1 cellular context compared by ENCODE assay signal in the genomic region with DNA sequence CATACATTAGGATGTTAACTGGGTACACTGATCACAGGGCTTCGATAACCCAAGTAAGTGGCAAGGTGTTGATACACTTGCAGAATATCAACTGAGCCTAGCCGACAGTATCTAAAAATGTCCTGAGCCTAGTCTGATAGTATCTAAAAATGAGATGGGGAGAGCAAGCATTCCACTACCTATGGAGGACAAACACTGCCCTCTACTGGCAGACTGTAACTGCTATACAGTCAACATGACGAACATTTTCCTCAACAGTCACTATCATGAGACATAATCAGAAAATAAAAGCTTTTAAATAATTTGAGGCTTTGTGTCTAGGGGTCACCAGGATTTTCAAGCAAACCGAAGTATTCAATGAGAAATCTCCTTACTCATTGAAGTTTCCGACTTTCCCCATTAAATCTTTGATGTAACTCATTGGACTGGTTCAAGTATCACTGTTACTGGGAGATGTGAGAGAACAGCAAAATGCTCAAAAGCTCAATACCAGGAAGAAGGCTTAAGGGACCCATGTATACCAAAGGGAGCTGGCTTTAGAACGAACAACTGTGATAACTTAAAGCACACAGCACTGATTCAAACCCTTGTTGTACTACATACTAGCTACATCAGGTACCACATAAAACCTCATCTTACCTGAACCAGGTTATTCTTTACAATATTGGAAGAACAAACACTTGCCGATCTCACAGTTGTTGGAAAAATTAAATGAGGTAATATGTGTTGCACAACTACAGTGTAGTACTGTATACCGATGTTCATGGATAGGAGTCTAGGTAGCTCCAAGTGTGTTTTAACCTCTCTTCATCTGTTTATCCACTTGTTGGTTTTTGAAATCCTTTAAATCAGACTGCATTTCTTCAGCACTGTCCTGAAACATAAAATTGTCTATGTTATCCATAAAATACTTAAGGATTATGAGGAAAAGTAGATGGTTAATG.
TF ChIP-seq lines count a peak whose summit lies in the region.

No MANE protein-coding gene starts in this region.

TF ChIP-seq in K562, 482 proteins besides CTCF, POLR2A, EP300 and RAD21 (continued from another document and continues in another):
- TF ChIP-seq HSF4 (CRISPR knock-in tag; IDR thresholded peaks at IDR 0.05; ENCODE audit: borderline replicate concordance) (no peak), BHLHE40 (IDR thresholded peaks at IDR 0.05; ENCODE audit: low read length) (no peak), ZNF431 (CRISPR knock-in tag; IDR thresholded peaks at IDR 0.05) (no peak), MEIS2 (IDR thresholded peaks at IDR 0.05; ENCODE audit: partially characterized antibody) (no peak), FOXM1 (IDR thresholded peaks at IDR 0.05; ENCODE audit: low read depth) (no peak), FOXM1 (CRISPR knock-in tag; IDR thresholded peaks at IDR 0.05; ENCODE audit: low read depth) (no peak), ZNF232 (CRISPR knock-in tag; IDR thresholded peaks at IDR 0.05) (no peak), ZNF274 (IDR thresholded peaks at IDR 0.05; ENCODE audit: borderline replicate concordance, low read depth, low read length) (no peak), SREBF1 (IDR thresholded peaks at IDR 0.05; ENCODE audit: borderline replicate concordance, low read depth, low read length) (no peak), NFE2 (IDR thresholded peaks at IDR 0.05; ENCODE audit: low read depth) (0 out of 2 replicates have a peak, but pooled peaks have one; percentile 12), SMARCE1 (IDR thresholded peaks at IDR 0.05) (no peak), ASH1L (IDR thresholded peaks at IDR 0.05; ENCODE audit: borderline replicate concordance, low read depth, partially characterized antibody) (no peak), YBX1 (IDR thresholded peaks at IDR 0.05) (no peak), TGIF2 (CRISPR knock-in tag; IDR thresholded peaks at IDR 0.05) (no peak), DACH1 (IDR thresholded peaks at IDR 0.05; ENCODE audit: partially characterized antibody) (no peak), CBFA2T3 (IDR thresholded peaks at IDR 0.05) (no peak), PPARD (CRISPR knock-in tag; IDR thresholded peaks at IDR 0.05) (no peak), NCOA4 (IDR thresholded peaks at IDR 0.05; ENCODE audit: partially characterized antibody) (no peak), ZBTB17 (CRISPR knock-in tag; IDR thresholded peaks at IDR 0.05) (no peak), ZNF695 (CRISPR knock-in tag; IDR thresholded peaks at IDR 0.05) (no peak), ZBTB8A (IDR thresholded peaks at IDR 0.05; ENCODE audit: partially characterized antibody) (no peak), SP1 (CRISPR knock-in tag; IDR thresholded peaks at IDR 0.05) (0 out of 2 replicates have a peak, but pooled peaks have one; percentile 72), ZNF23 (CRISPR knock-in tag; IDR thresholded peaks at IDR 0.05) (0 out of 2 replicates have a peak, but pooled peaks have one; percentile 16), RHOXF2B (CRISPR knock-in tag; conservative IDR thresholded peaks at IDR 0.05) (no peak; the same call in 1 of the 2 replicates), TSC22D4 (tag; IDR thresholded peaks at IDR 0.05) (no peak), SAFB2 (IDR thresholded peaks at IDR 0.05; ENCODE audit: borderline replicate concordance, low read depth, low read length, severe bottlenecking) (no peak), RBM14 (IDR thresholded peaks at IDR 0.05; ENCODE audit: borderline replicate concordance, insufficient read depth, low read depth, low read length) (no peak), ZNF408 (CRISPR knock-in tag; IDR thresholded peaks at IDR 0.05; ENCODE audit: low read depth) (no peak), ELF1 (tag; IDR thresholded peaks at IDR 0.05) (no peak; the same call in 1 of the 2 replicates), RFX1 (IDR thresholded peaks at IDR 0.05) (no peak), SOX6 (IDR thresholded peaks at IDR 0.05) (peak; percentile 26; the same call in 1 of the 2 replicates), HDAC8 (tag; IDR thresholded peaks at IDR 0.05) (no peak), BRF1 (IDR thresholded peaks at IDR 0.05; ENCODE audit: borderline replicate concordance, extremely low read depth, insufficient read length) (no peak)
- TF ChIP-seq, protein P1, sequence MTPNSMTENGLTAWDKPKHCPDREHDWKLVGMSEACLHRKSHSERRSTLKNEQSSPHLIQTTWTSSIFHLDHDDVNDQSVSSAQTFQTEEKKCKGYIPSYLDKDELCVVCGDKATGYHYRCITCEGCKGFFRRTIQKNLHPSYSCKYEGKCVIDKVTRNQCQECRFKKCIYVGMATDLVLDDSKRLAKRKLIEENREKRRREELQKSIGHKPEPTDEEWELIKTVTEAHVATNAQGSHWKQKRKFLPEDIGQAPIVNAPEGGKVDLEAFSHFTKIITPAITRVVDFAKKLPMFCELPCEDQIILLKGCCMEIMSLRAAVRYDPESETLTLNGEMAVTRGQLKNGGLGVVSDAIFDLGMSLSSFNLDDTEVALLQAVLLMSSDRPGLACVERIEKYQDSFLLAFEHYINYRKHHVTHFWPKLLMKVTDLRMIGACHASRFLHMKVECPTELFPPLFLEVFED (CRISPR knock-in tag; conservative IDR thresholded peaks at IDR 0.05) = no peak
- TF ChIP-seq, protein P2, sequence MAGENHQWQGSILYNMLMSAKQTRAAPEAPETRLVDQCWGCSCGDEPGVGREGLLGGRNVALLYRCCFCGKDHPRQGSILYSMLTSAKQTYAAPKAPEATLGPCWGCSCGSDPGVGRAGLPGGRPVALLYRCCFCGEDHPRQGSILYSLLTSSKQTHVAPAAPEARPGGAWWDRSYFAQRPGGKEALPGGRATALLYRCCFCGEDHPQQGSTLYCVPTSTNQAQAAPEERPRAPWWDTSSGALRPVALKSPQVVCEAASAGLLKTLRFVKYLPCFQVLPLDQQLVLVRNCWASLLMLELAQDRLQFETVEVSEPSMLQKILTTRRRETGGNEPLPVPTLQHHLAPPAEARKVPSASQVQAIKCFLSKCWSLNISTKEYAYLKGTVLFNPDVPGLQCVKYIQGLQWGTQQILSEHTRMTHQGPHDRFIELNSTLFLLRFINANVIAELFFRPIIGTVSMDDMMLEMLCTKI (IDR thresholded peaks at IDR 0.05; ENCODE audit: partially characterized antibody) = no peak
- TF ChIP-seq, protein P3, sequence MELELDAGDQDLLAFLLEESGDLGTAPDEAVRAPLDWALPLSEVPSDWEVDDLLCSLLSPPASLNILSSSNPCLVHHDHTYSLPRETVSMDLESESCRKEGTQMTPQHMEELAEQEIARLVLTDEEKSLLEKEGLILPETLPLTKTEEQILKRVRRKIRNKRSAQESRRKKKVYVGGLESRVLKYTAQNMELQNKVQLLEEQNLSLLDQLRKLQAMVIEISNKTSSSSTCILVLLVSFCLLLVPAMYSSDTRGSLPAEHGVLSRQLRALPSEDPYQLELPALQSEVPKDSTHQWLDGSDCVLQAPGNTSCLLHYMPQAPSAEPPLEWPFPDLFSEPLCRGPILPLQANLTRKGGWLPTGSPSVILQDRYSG (tag; conservative IDR thresholded peaks at IDR 0.05; ENCODE audit: low read depth) = no peak
- TF ChIP-seq, protein P4, sequence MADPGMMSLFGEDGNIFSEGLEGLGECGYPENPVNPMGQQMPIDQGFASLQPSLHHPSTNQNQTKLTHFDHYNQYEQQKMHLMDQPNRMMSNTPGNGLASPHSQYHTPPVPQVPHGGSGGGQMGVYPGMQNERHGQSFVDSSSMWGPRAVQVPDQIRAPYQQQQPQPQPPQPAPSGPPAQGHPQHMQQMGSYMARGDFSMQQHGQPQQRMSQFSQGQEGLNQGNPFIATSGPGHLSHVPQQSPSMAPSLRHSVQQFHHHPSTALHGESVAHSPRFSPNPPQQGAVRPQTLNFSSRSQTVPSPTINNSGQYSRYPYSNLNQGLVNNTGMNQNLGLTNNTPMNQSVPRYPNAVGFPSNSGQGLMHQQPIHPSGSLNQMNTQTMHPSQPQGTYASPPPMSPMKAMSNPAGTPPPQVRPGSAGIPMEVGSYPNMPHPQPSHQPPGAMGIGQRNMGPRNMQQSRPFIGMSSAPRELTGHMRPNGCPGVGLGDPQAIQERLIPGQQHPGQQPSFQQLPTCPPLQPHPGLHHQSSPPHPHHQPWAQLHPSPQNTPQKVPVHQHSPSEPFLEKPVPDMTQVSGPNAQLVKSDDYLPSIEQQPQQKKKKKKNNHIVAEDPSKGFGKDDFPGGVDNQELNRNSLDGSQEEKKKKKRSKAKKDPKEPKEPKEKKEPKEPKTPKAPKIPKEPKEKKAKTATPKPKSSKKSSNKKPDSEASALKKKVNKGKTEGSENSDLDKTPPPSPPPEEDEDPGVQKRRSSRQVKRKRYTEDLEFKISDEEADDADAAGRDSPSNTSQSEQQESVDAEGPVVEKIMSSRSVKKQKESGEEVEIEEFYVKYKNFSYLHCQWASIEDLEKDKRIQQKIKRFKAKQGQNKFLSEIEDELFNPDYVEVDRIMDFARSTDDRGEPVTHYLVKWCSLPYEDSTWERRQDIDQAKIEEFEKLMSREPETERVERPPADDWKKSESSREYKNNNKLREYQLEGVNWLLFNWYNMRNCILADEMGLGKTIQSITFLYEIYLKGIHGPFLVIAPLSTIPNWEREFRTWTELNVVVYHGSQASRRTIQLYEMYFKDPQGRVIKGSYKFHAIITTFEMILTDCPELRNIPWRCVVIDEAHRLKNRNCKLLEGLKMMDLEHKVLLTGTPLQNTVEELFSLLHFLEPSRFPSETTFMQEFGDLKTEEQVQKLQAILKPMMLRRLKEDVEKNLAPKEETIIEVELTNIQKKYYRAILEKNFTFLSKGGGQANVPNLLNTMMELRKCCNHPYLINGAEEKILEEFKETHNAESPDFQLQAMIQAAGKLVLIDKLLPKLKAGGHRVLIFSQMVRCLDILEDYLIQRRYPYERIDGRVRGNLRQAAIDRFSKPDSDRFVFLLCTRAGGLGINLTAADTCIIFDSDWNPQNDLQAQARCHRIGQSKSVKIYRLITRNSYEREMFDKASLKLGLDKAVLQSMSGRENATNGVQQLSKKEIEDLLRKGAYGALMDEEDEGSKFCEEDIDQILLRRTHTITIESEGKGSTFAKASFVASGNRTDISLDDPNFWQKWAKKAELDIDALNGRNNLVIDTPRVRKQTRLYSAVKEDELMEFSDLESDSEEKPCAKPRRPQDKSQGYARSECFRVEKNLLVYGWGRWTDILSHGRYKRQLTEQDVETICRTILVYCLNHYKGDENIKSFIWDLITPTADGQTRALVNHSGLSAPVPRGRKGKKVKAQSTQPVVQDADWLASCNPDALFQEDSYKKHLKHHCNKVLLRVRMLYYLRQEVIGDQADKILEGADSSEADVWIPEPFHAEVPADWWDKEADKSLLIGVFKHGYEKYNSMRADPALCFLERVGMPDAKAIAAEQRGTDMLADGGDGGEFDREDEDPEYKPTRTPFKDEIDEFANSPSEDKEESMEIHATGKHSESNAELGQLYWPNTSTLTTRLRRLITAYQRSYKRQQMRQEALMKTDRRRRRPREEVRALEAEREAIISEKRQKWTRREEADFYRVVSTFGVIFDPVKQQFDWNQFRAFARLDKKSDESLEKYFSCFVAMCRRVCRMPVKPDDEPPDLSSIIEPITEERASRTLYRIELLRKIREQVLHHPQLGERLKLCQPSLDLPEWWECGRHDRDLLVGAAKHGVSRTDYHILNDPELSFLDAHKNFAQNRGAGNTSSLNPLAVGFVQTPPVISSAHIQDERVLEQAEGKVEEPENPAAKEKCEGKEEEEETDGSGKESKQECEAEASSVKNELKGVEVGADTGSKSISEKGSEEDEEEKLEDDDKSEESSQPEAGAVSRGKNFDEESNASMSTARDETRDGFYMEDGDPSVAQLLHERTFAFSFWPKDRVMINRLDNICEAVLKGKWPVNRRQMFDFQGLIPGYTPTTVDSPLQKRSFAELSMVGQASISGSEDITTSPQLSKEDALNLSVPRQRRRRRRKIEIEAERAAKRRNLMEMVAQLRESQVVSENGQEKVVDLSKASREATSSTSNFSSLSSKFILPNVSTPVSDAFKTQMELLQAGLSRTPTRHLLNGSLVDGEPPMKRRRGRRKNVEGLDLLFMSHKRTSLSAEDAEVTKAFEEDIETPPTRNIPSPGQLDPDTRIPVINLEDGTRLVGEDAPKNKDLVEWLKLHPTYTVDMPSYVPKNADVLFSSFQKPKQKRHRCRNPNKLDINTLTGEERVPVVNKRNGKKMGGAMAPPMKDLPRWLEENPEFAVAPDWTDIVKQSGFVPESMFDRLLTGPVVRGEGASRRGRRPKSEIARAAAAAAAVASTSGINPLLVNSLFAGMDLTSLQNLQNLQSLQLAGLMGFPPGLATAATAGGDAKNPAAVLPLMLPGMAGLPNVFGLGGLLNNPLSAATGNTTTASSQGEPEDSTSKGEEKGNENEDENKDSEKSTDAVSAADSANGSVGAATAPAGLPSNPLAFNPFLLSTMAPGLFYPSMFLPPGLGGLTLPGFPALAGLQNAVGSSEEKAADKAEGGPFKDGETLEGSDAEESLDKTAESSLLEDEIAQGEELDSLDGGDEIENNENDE (IDR thresholded peaks at IDR 0.05; ENCODE audit: low read depth, low read length) = no peak
- TF ChIP-seq, protein P5, sequence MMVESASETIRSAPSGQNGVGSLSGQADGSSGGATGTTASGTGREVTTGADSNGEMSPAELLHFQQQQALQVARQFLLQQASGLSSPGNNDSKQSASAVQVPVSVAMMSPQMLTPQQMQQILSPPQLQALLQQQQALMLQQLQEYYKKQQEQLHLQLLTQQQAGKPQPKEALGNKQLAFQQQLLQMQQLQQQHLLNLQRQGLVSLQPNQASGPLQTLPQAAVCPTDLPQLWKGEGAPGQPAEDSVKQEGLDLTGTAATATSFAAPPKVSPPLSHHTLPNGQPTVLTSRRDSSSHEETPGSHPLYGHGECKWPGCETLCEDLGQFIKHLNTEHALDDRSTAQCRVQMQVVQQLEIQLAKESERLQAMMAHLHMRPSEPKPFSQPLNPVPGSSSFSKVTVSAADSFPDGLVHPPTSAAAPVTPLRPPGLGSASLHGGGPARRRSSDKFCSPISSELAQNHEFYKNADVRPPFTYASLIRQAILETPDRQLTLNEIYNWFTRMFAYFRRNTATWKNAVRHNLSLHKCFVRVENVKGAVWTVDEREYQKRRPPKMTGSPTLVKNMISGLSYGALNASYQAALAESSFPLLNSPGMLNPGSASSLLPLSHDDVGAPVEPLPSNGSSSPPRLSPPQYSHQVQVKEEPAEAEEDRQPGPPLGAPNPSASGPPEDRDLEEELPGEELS (CRISPR knock-in tag; IDR thresholded peaks at IDR 0.05; ENCODE audit: borderline replicate concordance) = 0 out of 2 replicates have a peak, but pooled peaks have one; percentile 41
- TF ChIP-seq, protein P6, sequence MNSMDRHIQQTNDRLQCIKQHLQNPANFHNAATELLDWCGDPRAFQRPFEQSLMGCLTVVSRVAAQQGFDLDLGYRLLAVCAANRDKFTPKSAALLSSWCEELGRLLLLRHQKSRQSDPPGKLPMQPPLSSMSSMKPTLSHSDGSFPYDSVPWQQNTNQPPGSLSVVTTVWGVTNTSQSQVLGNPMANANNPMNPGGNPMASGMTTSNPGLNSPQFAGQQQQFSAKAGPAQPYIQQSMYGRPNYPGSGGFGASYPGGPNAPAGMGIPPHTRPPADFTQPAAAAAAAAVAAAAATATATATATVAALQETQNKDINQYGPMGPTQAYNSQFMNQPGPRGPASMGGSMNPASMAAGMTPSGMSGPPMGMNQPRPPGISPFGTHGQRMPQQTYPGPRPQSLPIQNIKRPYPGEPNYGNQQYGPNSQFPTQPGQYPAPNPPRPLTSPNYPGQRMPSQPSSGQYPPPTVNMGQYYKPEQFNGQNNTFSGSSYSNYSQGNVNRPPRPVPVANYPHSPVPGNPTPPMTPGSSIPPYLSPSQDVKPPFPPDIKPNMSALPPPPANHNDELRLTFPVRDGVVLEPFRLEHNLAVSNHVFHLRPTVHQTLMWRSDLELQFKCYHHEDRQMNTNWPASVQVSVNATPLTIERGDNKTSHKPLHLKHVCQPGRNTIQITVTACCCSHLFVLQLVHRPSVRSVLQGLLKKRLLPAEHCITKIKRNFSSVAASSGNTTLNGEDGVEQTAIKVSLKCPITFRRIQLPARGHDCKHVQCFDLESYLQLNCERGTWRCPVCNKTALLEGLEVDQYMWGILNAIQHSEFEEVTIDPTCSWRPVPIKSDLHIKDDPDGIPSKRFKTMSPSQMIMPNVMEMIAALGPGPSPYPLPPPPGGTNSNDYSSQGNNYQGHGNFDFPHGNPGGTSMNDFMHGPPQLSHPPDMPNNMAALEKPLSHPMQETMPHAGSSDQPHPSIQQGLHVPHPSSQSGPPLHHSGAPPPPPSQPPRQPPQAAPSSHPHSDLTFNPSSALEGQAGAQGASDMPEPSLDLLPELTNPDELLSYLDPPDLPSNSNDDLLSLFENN (IDR thresholded peaks at IDR 0.05; ENCODE audit: low read depth in 2 of 2, low read length in 2 of 2) = 0 out of 4 replicates have a peak, but pooled peaks of 1 of the 2 experiments have one; percentile 19
